In genomic region chr5:102850503-102850902, GRCh38 we compare ENCODE assay signal across 20 cellular contexts.
DNase-seq lines count a peak whose midpoint lies in the region; ATAC-seq and TF ChIP-seq lines count a peak whose summit lies in the region.
"Had no signal": no experiment of that assay in that cellular context is flagged by ENCODE, and none has a peak within 500 bp of the region (broad histone marks: within the 10 kb centered on the region; RNA-seq: fewer than 3 reads in every experiment).

No MANE protein-coding gene starts in this region.

- peaks cover 8% of the 10 kb centered on the region for H3K36me3 Mint-ChIP-seq in activated naive CD4-positive, alpha-beta T cell treated with anti-CD3 and anti-CD28 coated beads, Interleukin-2, amount 50 U/mL, for 24 hours
- H3K36me3 Mint-ChIP-seq in activated naive CD4-positive, alpha-beta T cell treated with anti-CD3 and anti-CD28 coated beads, Interleukin-2, amount 10 ng/mL, durations not matched to agents 7 days and 5 days = peaks cover 1% of the 10 kb centered on the region
- H3K36me3 Mint-ChIP-seq in WTC11 (peaks cover 3% of the 10 kb centered on the region), T-cell (peaks cover 20% of the 10 kb centered on the region)
- peaks cover 2 to 7% of the 10 kb centered on the region in 2 donors for H3K36me3 Mint-ChIP-seq in stimulated activated naive B cell treated with anti-CD40 and anti-IgM and Interleukin-4, amounts not matched to agents 10 μg/mL and 1 μg/mL and 100 μg/mL, for 72 hours
- peaks cover 5% of the 10 kb centered on the region for H3K36me3 Mint-ChIP-seq in effector memory CD8-positive, alpha-beta T cell (ENCODE audit: insufficient read depth)

- no peaks in the 10 kb centered on the region for H3K27me3 Mint-ChIP-seq in activated naive CD4-positive, alpha-beta T cell treated with anti-CD3 and anti-CD28 coated beads, Interleukin-2, amount 50 U/mL, for 24 hours
- no peaks in the 10 kb centered on the region for H3K27me3 Mint-ChIP-seq in activated naive CD4-positive, alpha-beta T cell treated with anti-CD3 and anti-CD28 coated beads, Interleukin-2, amount 10 ng/mL, durations not matched to agents 7 days and 5 days
- H3K27me3 Mint-ChIP-seq in WTC11 (ENCODE audit: low read depth) = no peaks in the 10 kb centered on the region
- no peaks in the 10 kb centered on the region for H3K27me3 Mint-ChIP-seq in T-cell
- no peaks in the 10 kb centered on the region for H3K27me3 Mint-ChIP-seq in stimulated activated naive B cell treated with anti-CD40 and anti-IgM and Interleukin-4, amounts not matched to agents 10 μg/mL and 1 μg/mL and 100 μg/mL, for 72 hours
- no peaks in the 10 kb centered on the region for H3K27me3 Mint-ChIP-seq in effector memory CD8-positive, alpha-beta T cell
- H3K27me3 Mint-ChIP-seq: IgD-negative memory B cell had no signal

- TF ChIP-seq CTCF in WTC11 (IDR thresholded peaks at IDR 0.05) = no peak

- CTCF ChIA-PET in activated naive CD4-positive, alpha-beta T cell treated with anti-CD3 and anti-CD28 coated beads, Interleukin-2, amount 10 ng/mL, durations not matched to agents 7 days and 5 days (lab: Charles Lee) = interaction anchor here (0.6 kb wide), 1 partner anchor 382 kb away, joined by 3 read pairs; no protein-coding TSS in a partner anchor
- CTCF ChIA-PET in WTC11 (lab: Charles Lee) = no interaction called here
- CTCF ChIA-PET in T-cell (lab: Charles Lee) = no interaction called here

- H3K4me1 Mint-ChIP-seq in activated naive CD4-positive, alpha-beta T cell treated with anti-CD3 and anti-CD28 coated beads, Interleukin-2, amount 50 U/mL, for 24 hours = peaks cover 8% of the 10 kb centered on the region
- H3K4me1 Mint-ChIP-seq in activated naive CD4-positive, alpha-beta T cell treated with anti-CD3 and anti-CD28 coated beads, Interleukin-2, amount 10 ng/mL, durations not matched to agents 7 days and 5 days = peaks cover 2% of the 10 kb centered on the region
- H3K4me1 Mint-ChIP-seq in WTC11 (peaks cover 20% of the 10 kb centered on the region), T-cell (peaks cover 7 to 14% (median 12%) of the 10 kb centered on the region in 3 donors)
- peaks cover 0 to under 1% of the 10 kb centered on the region in 2 donors for H3K4me1 Mint-ChIP-seq in stimulated activated naive B cell treated with anti-CD40 and anti-IgM and Interleukin-4, amounts not matched to agents 10 μg/mL and 1 μg/mL and 100 μg/mL, for 72 hours
- H3K4me1 Mint-ChIP-seq in effector memory CD8-positive, alpha-beta T cell (ENCODE audit: low read depth in 2 of 2) = peaks cover 14 to 34% of the 10 kb centered on the region in 2 donors
- H3K4me1 Mint-ChIP-seq: IgD-negative memory B cell had no signal

- H3K4me3 Mint-ChIP-seq in activated naive CD4-positive, alpha-beta T cell treated with anti-CD3 and anti-CD28 coated beads, Interleukin-2, amount 50 U/mL, for 24 hours = no peak overlapping the region
- no peak overlapping the region for H3K4me3 Mint-ChIP-seq in activated naive CD4-positive, alpha-beta T cell treated with anti-CD3 and anti-CD28 coated beads, Interleukin-2, amount 10 ng/mL, durations not matched to agents 7 days and 5 days
- H3K4me3 Mint-ChIP-seq in WTC11 = no peak overlapping the region
- H3K4me3 Mint-ChIP-seq in T-cell = no peak overlapping the region
- H3K4me3 Mint-ChIP-seq in stimulated activated naive B cell treated with anti-CD40 and anti-IgM and Interleukin-4, amounts not matched to agents 10 μg/mL and 1 μg/mL and 100 μg/mL, for 72 hours = no peak overlapping the region
- H3K4me3 Mint-ChIP-seq in effector memory CD8-positive, alpha-beta T cell = no peak overlapping the region
- H3K4me3 Mint-ChIP-seq: IgD-negative memory B cell had no signal

- ATAC-seq in WTC11 = peak; percentile 71
- ATAC-seq in HG02884 (IDR thresholded peaks at IDR 0.05; ENCODE audit: unreplicated experiment) = no peak
- no peak for ATAC-seq in T-cell (replicated peaks in 1 of 4)
- ATAC-seq in stimulated activated naive B cell treated with anti-CD40 and anti-IgM and Interleukin-4, amounts not matched to agents 10 μg/mL and 1 μg/mL and 100 μg/mL, for 72 hours (replicated peaks) = no peak
- ATAC-seq in effector memory CD8-positive, alpha-beta T cell (replicated peaks) = no peak

- H3K27ac Mint-ChIP-seq in activated naive CD4-positive, alpha-beta T cell treated with anti-CD3 and anti-CD28 coated beads, Interleukin-2, amount 50 U/mL, for 24 hours = peak overlapping the region; percentile 46
- H3K27ac Mint-ChIP-seq in activated naive CD4-positive, alpha-beta T cell treated with anti-CD3 and anti-CD28 coated beads, Interleukin-2, amount 10 ng/mL, durations not matched to agents 7 days and 5 days = no peak overlapping the region
- H3K27ac Mint-ChIP-seq in WTC11 (peak overlapping the region; percentile 52; the same call in 1 of the 2 replicates), T-cell (no peak overlapping the region)
- H3K27ac Mint-ChIP-seq in stimulated activated naive B cell treated with anti-CD40 and anti-IgM and Interleukin-4, amounts not matched to agents 10 μg/mL and 1 μg/mL and 100 μg/mL, for 72 hours = no peak overlapping the region
- peak overlapping the region in 1 of 2 donors; percentile 44 for H3K27ac Mint-ChIP-seq in effector memory CD8-positive, alpha-beta T cell
- H3K27ac Mint-ChIP-seq: IgD-negative memory B cell had no signal

- H3K9me3 Mint-ChIP-seq in activated naive CD4-positive, alpha-beta T cell treated with anti-CD3 and anti-CD28 coated beads, Interleukin-2, amount 50 U/mL, for 24 hours = no peaks in the 10 kb centered on the region
- H3K9me3 Mint-ChIP-seq in activated naive CD4-positive, alpha-beta T cell treated with anti-CD3 and anti-CD28 coated beads, Interleukin-2, amount 10 ng/mL, durations not matched to agents 7 days and 5 days = no peaks in the 10 kb centered on the region
- H3K9me3 Mint-ChIP-seq in WTC11 (no peaks in the 10 kb centered on the region), T-cell (no peaks in the 10 kb centered on the region)
- peaks cover 0 to 5% of the 10 kb centered on the region in 2 donors for H3K9me3 Mint-ChIP-seq in stimulated activated naive B cell treated with anti-CD40 and anti-IgM and Interleukin-4, amounts not matched to agents 10 μg/mL and 1 μg/mL and 100 μg/mL, for 72 hours
- H3K9me3 Mint-ChIP-seq in effector memory CD8-positive, alpha-beta T cell = peaks cover 0 to 2% of the 10 kb centered on the region in 2 donors

- no peak for DNase-seq in activated naive CD4-positive, alpha-beta T cell treated with anti-CD3 and anti-CD28 coated beads, Interleukin-2, amount 10 ng/mL, durations not matched to agents 7 days and 5 days
- DNase-seq in WTC11 (ENCODE audit: low spot score) (no peak), iPS-NIHi7 (ENCODE audit: extremely low spot score) (peak; percentile 13), T-cell (no peak)
- no peak for DNase-seq in stimulated activated naive B cell treated with anti-CD40 and anti-IgM and Interleukin-4, amounts not matched to agents 10 μg/mL and 1 μg/mL and 100 μg/mL, for 72 hours
- DNase-seq in effector memory CD8-positive, alpha-beta T cell = no peak
- DNase-seq: 8988T, AML-193, H7, Karpas-422, MV-4-11, NCI-H1105 treated with DMSO at 0.1 percent for 48 hours, NCI-H2029 treated with DMSO at 0.1 percent for 48 hours, NCI-H2171, NCI-H526, Peyer's patch, SJCRH30 had no signal

- POLR2A ChIA-PET in WTC11 (lab: Charles Lee) = no interaction called here
- POLR2A ChIA-PET in T-cell (lab: Charles Lee) = no interaction called here

TF ChIP-seq in WTC11, 78 proteins besides CTCF, POLR2A, EP300 and RAD21 (continues in another document):
- peak; percentile 69 for TF ChIP-seq USF2 (CRISPR knock-in tag; IDR thresholded peaks at IDR 0.05)
- no peak for TF ChIP-seq GABPB1 (CRISPR knock-in tag; IDR thresholded peaks at IDR 0.05)
- TF ChIP-seq ZSCAN18 (CRISPR knock-in tag; IDR thresholded peaks at IDR 0.05) = no peak
- TF ChIP-seq USF1 (CRISPR knock-in tag; IDR thresholded peaks at IDR 0.05) = peak; percentile 36; the same call in 1 of the 2 replicates
- TF ChIP-seq KAT7 (CRISPR knock-in tag; IDR thresholded peaks at IDR 0.05; ENCODE audit: borderline replicate concordance) = no peak
- TF ChIP-seq ZNF512 (CRISPR knock-in tag; IDR thresholded peaks at IDR 0.05; ENCODE audit: borderline replicate concordance) = no peak
- TF ChIP-seq ATF1 (CRISPR knock-in tag; IDR thresholded peaks at IDR 0.05) = no peak

Comparison
In these comparisons a context has a peak if more than half of its experiments do, and no peak if none do; other contexts are left out.
1. H3K27ac Mint-ChIP-seq: peak in activated naive CD4-positive, alpha-beta T cell treated with anti-CD3 and anti-CD28 coated beads, Interleukin-2, amount 50 U/mL, for 24 hours (single experiment) and WTC11 (single experiment); none in activated naive CD4-positive, alpha-beta T cell treated with anti-CD3 and anti-CD28 coated beads, Interleukin-2, amount 10 ng/mL, durations not matched to agents 7 days and 5 days (single experiment), T-cell (0 of 2) and stimulated activated naive B cell treated with anti-CD40 and anti-IgM and Interleukin-4, amounts not matched to agents 10 μg/mL and 1 μg/mL and 100 μg/mL, for 72 hours (single experiment).